ENCODE assay signal across 11 cellular contexts in the genomic region with DNA sequence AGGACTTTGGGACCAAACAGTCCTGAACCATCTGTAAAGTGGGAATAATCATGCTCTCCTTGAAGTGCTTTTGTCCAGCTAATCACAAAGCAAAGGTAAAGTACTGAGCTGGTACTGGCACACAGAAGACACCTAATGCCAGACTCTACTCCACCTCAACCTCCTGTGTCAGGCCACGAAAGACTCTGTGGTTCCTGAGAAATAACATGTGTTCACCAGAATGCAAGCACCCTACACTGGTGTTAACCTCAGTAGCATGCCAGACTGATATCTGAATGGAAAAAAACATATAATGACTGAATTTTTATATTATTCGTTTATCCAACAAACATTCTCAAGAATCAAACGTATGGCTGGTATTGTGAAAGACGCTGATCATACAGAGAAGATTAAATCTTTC.
DNase-seq lines count a peak whose midpoint lies in the region; ATAC-seq and TF ChIP-seq lines count a peak whose summit lies in the region.
"Had no signal": no experiment of that assay in that cellular context is flagged by ENCODE, and none has a peak within 500 bp of the region (broad histone marks: within the 10 kb centered on the region; RNA-seq: fewer than 3 reads in every experiment).

No MANE protein-coding gene starts in this region.

- peaks cover 35% of the 10 kb centered on the region for H3K4me1 ChIP-seq in CD4-positive, alpha-beta memory T cell (ENCODE audit: insufficient read depth, low read length)
- H3K4me1 ChIP-seq in colonic mucosa: no peaks in the 10 kb centered on the region
- H3K4me1 ChIP-seq: lower lobe of right lung had no signal

- H3K27me3 Mint-ChIP-seq in CD4-positive, alpha-beta memory T cell: no peaks in the 10 kb centered on the region
- H3K27me3 Mint-ChIP-seq in activated T-helper 2 cell treated with anti-CD3 and anti-CD28 coated beads, Interferon-gamma antibody, Interleukin-2, Interleukin-4, amounts not matched to agents 10 μg/mL and 5 μg/mL and 100 μg/mL, durations not matched to agents 14 hours and 24 hours and 36 hours (ENCODE audit: low read depth): peaks cover 4% of the 10 kb centered on the region

- intact Hi-C loops in CD4-positive, alpha-beta memory T cell (cut with micrococcal nuclease): loop anchor here (2.0 to 5.0 kb wide), 2 partner anchors 20 to 208 kb away; no protein-coding TSS in a partner anchor
- intact Hi-C loops in activated T-helper 2 cell treated with anti-CD3 and anti-CD28 coated beads, Interferon-gamma antibody, Interleukin-2, Interleukin-4, amounts not matched to agents 10 μg/mL and 5 μg/mL and 100 μg/mL, durations not matched to agents 14 hours and 24 hours and 36 hours (cut with micrococcal nuclease): loop anchor here (5.0 kb wide), 1 partner anchor 183 kb away; no protein-coding TSS in a partner anchor
- intact Hi-C loops in colonic mucosa (cut with DNase I): no loop called here

- DNase-seq in CD4-positive, alpha-beta memory T cell: peak; percentile 36 to 65 (median 39)
- DNase-seq in HT1080 (ENCODE audit: low read depth) (peak; percentile 55), iris pigment epithelial cell (ENCODE audit: low read depth) (peak; percentile 82), colonic mucosa (no peak), amniotic stem cell (lab: John Stamatoyannopoulos, UW) (no peak), NCI-H69 (lab: John Stamatoyannopoulos, UW) (no peak)
- peak; percentile 29 for DNase-seq in activated T-helper 2 cell treated with anti-CD3 and anti-CD28 coated beads, Interferon-gamma antibody, Interleukin-2, Interleukin-4, amounts not matched to agents 10 μg/mL and 5 μg/mL and 100 μg/mL, durations not matched to agents 14 hours and 24 hours and 36 hours (ENCODE audit: low spot score)
- DNase-seq: lower lobe of right lung, NCI-H2029, PC-9 had no signal

- H3K27me3 ChIP-seq in CD4-positive, alpha-beta memory T cell (ENCODE audit: insufficient read depth, low read length): no peaks in the 10 kb centered on the region
- no peaks in the 10 kb centered on the region for H3K27me3 ChIP-seq in colonic mucosa

- H3K4me3 Mint-ChIP-seq in CD4-positive, alpha-beta memory T cell: peak overlapping the region; percentile 79 to 91 (median 87)
- H3K4me3 Mint-ChIP-seq in activated T-helper 2 cell treated with anti-CD3 and anti-CD28 coated beads, Interferon-gamma antibody, Interleukin-2, Interleukin-4, amounts not matched to agents 10 μg/mL and 5 μg/mL and 100 μg/mL, durations not matched to agents 14 hours and 24 hours and 36 hours (ENCODE audit: low read depth): peak overlapping the region; percentile 71

- no peak overlapping the region for H3K9ac ChIP-seq in colonic mucosa (ENCODE audit: low read depth in 2 of 2, low read length in 2 of 2)

- TF ChIP-seq CTCF in colonic mucosa (IDR thresholded peaks at IDR 0.05): no peak

- no peak for ATAC-seq in GM21515 (IDR thresholded peaks at IDR 0.05; ENCODE audit: unreplicated experiment)

- no peaks in the 10 kb centered on the region for H3K36me3 Mint-ChIP-seq in CD4-positive, alpha-beta memory T cell
- H3K36me3 Mint-ChIP-seq in activated T-helper 2 cell treated with anti-CD3 and anti-CD28 coated beads, Interferon-gamma antibody, Interleukin-2, Interleukin-4, amounts not matched to agents 10 μg/mL and 5 μg/mL and 100 μg/mL, durations not matched to agents 14 hours and 24 hours and 36 hours (ENCODE audit: low read depth): no peaks in the 10 kb centered on the region

- H3K9me3 Mint-ChIP-seq in CD4-positive, alpha-beta memory T cell: no peaks in the 10 kb centered on the region
- no peaks in the 10 kb centered on the region for H3K9me3 Mint-ChIP-seq in activated T-helper 2 cell treated with anti-CD3 and anti-CD28 coated beads, Interferon-gamma antibody, Interleukin-2, Interleukin-4, amounts not matched to agents 10 μg/mL and 5 μg/mL and 100 μg/mL, durations not matched to agents 14 hours and 24 hours and 36 hours

- H3K36me3 ChIP-seq in CD4-positive, alpha-beta memory T cell (ENCODE audit: insufficient read depth, low read length): no peaks in the 10 kb centered on the region
- no peaks in the 10 kb centered on the region for H3K36me3 ChIP-seq in colonic mucosa
- H3K36me3 ChIP-seq: lower lobe of right lung had no signal

- no peaks in the 10 kb centered on the region for H3K9me3 ChIP-seq in CD4-positive, alpha-beta memory T cell (ENCODE audit: control insufficient read depth in 1 of 2, low read length in 2 of 2)
- no peaks in the 10 kb centered on the region for H3K9me3 ChIP-seq in colonic mucosa
- H3K9me3 ChIP-seq: lower lobe of right lung had no signal

- peak overlapping the region; percentile 49 for H3K27ac ChIP-seq in CD4-positive, alpha-beta memory T cell (ENCODE audit: low read depth, low read length)
- H3K27ac ChIP-seq in colonic mucosa: no peak overlapping the region
- H3K27ac ChIP-seq: lower lobe of right lung, PC-9 had no signal

- POLR2A ChIA-PET in CD4-positive, alpha-beta memory T cell (lab: Charles Lee; ENCODE audit: partially characterized antibody): interaction anchor here (1.3 to 1.8 kb wide), 2 partner anchors 13 to 20 kb away, joined by 3 to 12 read pairs; no protein-coding TSS in a partner anchor

- CTCF ChIA-PET in CD4-positive, alpha-beta memory T cell (lab: Charles Lee; ENCODE audit: partially characterized antibody): interaction anchor here (1.0 to 1.6 kb wide), 2 partner anchors 20 to 209 kb away, joined by 3 read pairs; no protein-coding TSS in a partner anchor

- H3K4me3 ChIP-seq in CD4-positive, alpha-beta memory T cell (ENCODE audit: low read length in 2 of 2): peak overlapping the region in 1 of 2 donors; percentile 32
- no peak overlapping the region for H3K4me3 ChIP-seq in colonic mucosa
- H3K4me3 ChIP-seq: lower lobe of right lung, PC-9 had no signal

- H3K27ac Mint-ChIP-seq in CD4-positive, alpha-beta memory T cell: peak overlapping the region; percentile 85 to 94 (median 92)
- no peak overlapping the region for H3K27ac Mint-ChIP-seq in activated T-helper 2 cell treated with anti-CD3 and anti-CD28 coated beads, Interferon-gamma antibody, Interleukin-2, Interleukin-4, amounts not matched to agents 10 μg/mL and 5 μg/mL and 100 μg/mL, durations not matched to agents 14 hours and 24 hours and 36 hours

- peaks cover 26 to 49% (median 37%) of the 10 kb centered on the region in 4 donors for H3K4me1 Mint-ChIP-seq in CD4-positive, alpha-beta memory T cell
- H3K4me1 Mint-ChIP-seq in activated T-helper 2 cell treated with anti-CD3 and anti-CD28 coated beads, Interferon-gamma antibody, Interleukin-2, Interleukin-4, amounts not matched to agents 10 μg/mL and 5 μg/mL and 100 μg/mL, durations not matched to agents 14 hours and 24 hours and 36 hours (ENCODE audit: low read depth): peaks cover 38% of the 10 kb centered on the region

Comparison
In these comparisons a context has a peak if more than half of its experiments do, and no peak if none do; other contexts are left out.
1. DNase-seq: peak in CD4-positive, alpha-beta memory T cell (5 of 5), HT1080 (single experiment), activated T-helper 2 cell treated with anti-CD3 and anti-CD28 coated beads, Interferon-gamma antibody, Interleukin-2, Interleukin-4, amounts not matched to agents 10 μg/mL and 5 μg/mL and 100 μg/mL, durations not matched to agents 14 hours and 24 hours and 36 hours (single experiment) and iris pigment epithelial cell (single experiment); none in colonic mucosa (single experiment), amniotic stem cell (single experiment) and NCI-H69 (single experiment).